Comparison of ENCODE assay signal across 10 cellular contexts in the genomic region with DNA sequence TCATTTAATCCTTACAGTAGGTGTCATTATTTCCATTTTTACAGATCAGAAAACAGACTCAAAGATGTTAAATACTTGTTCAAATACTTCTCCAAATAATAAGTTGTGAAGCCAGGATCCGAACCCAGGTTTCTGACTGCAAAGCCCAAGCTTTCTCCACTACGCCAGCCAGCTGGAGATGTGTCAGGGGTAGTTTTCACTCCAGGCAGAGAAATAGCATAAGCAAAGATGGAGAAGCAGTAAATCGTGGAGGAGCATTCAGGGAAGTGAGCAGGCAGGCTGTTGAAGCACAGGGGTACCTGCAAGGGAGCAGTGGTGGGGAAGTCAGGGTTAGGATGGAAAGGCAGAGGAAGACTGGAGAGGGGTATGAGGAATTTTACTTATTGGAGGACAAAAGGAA. TPM values are rescaled to one million over a fixed set of nuclear protein-coding genes. Genes with fewer than 3 reads are reported as not detected.
DNase-seq lines count a peak whose midpoint lies in the region; ATAC-seq and TF ChIP-seq lines count a peak whose summit lies in the region.
"Had no signal": no experiment of that assay in that cellular context is flagged by ENCODE, and none has a peak within 500 bp of the region (broad histone marks: within the 10 kb centered on the region; RNA-seq: fewer than 3 reads in every experiment).

No MANE protein-coding gene starts in this region.

- 56 to 58% methylated on average over 3 of the region's 3 CpGs for WGBS in esophagus squamous epithelium, 2 donors
- WGBS in trophoblast cell (ENCODE audit: extremely low coverage, insufficient coverage, insufficient read length): no CpG with 5 or more reads among the region's 3 CpGs

- no peaks in the 10 kb centered on the region for H3K9me3 ChIP-seq in CD4-positive, alpha-beta memory T cell (ENCODE audit: control insufficient read depth in 1 of 2, low read length in 2 of 2)
- H3K9me3 ChIP-seq in OCI-LY3 (ENCODE audit: insufficient read depth, low read length) (no peaks in the 10 kb centered on the region), esophagus squamous epithelium (no peaks in the 10 kb centered on the region), trophoblast cell (ENCODE audit: insufficient read depth, low read depth, low read length) (no peaks in the 10 kb centered on the region)

- ATAC-seq in GM18520 (IDR thresholded peaks at IDR 0.05; ENCODE audit: unreplicated experiment) (no peak), GM18873 (IDR thresholded peaks at IDR 0.05; ENCODE audit: low FRiP score, unreplicated experiment) (no peak)

- H3K36me3 ChIP-seq in CD4-positive, alpha-beta memory T cell (ENCODE audit: insufficient read depth, low read length): peaks cover 35% of the 10 kb centered on the region
- H3K36me3 ChIP-seq in OCI-LY3 (replicated peaks; ENCODE audit: low read depth, low read length) (peaks cover 23% of the 10 kb centered on the region), esophagus squamous epithelium (peaks cover 13 to 35% (median 15%) of the 10 kb centered on the region in 3 donors), trophoblast cell (ENCODE audit: control insufficient read depth in 1 of 2, insufficient read depth in 2 of 2, low read length in 2 of 2) (peaks cover 10 to 15% of the 10 kb centered on the region in 2 experiments)

- H3K4me3 Mint-ChIP-seq in CD4-positive, alpha-beta memory T cell: no peak overlapping the region
- H3K4me3 Mint-ChIP-seq: stimulated activated effector memory CD8-positive, alpha-beta T cell treated with anti-CD3 and anti-CD28 coated beads, Interleukin-12 subunit alpha, Interleukin-12 subunit beta, amount 100 ng/mL, for 72 hours had no signal

- H4K91ac ChIP-seq in trophoblast cell (ENCODE audit: low read depth, low read length): no peak overlapping the region

- H3K79me2 ChIP-seq in OCI-LY3 (ENCODE audit: low read length) (peaks cover 68% of the 10 kb centered on the region), trophoblast cell (ENCODE audit: control insufficient read depth, insufficient read depth, low read length, poor library complexity) (peaks cover 25% of the 10 kb centered on the region)

- peak overlapping the region; percentile 8 for H3K18ac ChIP-seq in trophoblast cell (ENCODE audit: low read length)

- no peak overlapping the region for H4K12ac ChIP-seq in trophoblast cell (ENCODE audit: low read depth, low read length)

- no peak for TF ChIP-seq POLR2A in esophagus squamous epithelium (IDR thresholded peaks at IDR 0.05)

- H3K4me2 ChIP-seq in OCI-LY3 (ENCODE audit: low read length) (peak overlapping the region; percentile 96), trophoblast cell (ENCODE audit: low read length) (peak overlapping the region; percentile 78)

- H3K27ac Mint-ChIP-seq in CD4-positive, alpha-beta memory T cell: no peak overlapping the region
- H3K27ac Mint-ChIP-seq: stimulated activated effector memory CD8-positive, alpha-beta T cell treated with anti-CD3 and anti-CD28 coated beads, Interleukin-12 subunit alpha, Interleukin-12 subunit beta, amount 100 ng/mL, for 72 hours had no signal

- intact Hi-C loops in CD4-positive, alpha-beta memory T cell (cut with micrococcal nuclease): loop anchor here (2.0 kb wide), 1 partner anchor 32 kb away; no protein-coding TSS in a partner anchor
- intact Hi-C loops in esophagus squamous epithelium (cut with DNase I): no loop called here

- no peak overlapping the region for H2BK5ac ChIP-seq in trophoblast cell (ENCODE audit: low read depth, low read length, poor library complexity)

- peaks cover 38% of the 10 kb centered on the region for H4K20me1 ChIP-seq in OCI-LY3 (ENCODE audit: insufficient read depth, low read length)

- H3K27me3 Mint-ChIP-seq in CD4-positive, alpha-beta memory T cell: no peaks in the 10 kb centered on the region

- H3K27ac ChIP-seq in CD4-positive, alpha-beta memory T cell (ENCODE audit: low read depth, low read length): peak overlapping the region; percentile 43
- H3K27ac ChIP-seq in OCI-LY3 (ENCODE audit: low read length) (no peak overlapping the region), esophagus squamous epithelium (peak overlapping the region; percentile 70 to 100 (median 96)), trophoblast cell (ENCODE audit: low read depth, low read length) (peak overlapping the region; percentile 38)

- H2AFZ ChIP-seq in OCI-LY3 (ENCODE audit: low read depth, low read length) (no peak overlapping the region), trophoblast cell (ENCODE audit: insufficient read depth, low read length, poor library complexity) (no peak overlapping the region)

- POLR2A ChIA-PET in CD4-positive, alpha-beta memory T cell (lab: Charles Lee; ENCODE audit: partially characterized antibody): interaction anchor here (0.9 to 6.5 kb wide), 14 partner anchors 12 to 125 kb away, joined by 3 to 174 read pairs (median 6); a partner anchor contains a TSS

- H3K4me1 Mint-ChIP-seq in CD4-positive, alpha-beta memory T cell: peaks cover 7 to 27% (median 21%) of the 10 kb centered on the region in 4 donors

- no peaks in the 10 kb centered on the region for H3K27me3 ChIP-seq in CD4-positive, alpha-beta memory T cell (ENCODE audit: insufficient read depth, low read length)
- no peaks in the 10 kb centered on the region for H3K27me3 ChIP-seq in OCI-LY3 (ENCODE audit: low read depth, low read length)
- no peaks in the 10 kb centered on the region for H3K27me3 ChIP-seq in esophagus squamous epithelium
- no peaks in the 10 kb centered on the region for H3K27me3 ChIP-seq in trophoblast cell (ENCODE audit: insufficient read depth, low read length)

- H2BK12ac ChIP-seq in trophoblast cell (ENCODE audit: low read length): peak overlapping the region; percentile 1

- DNase-seq in CD4-positive, alpha-beta memory T cell: no peak
- no peak for DNase-seq in esophagus squamous epithelium (lab: John Stamatoyannopoulos, UW)
- DNase-seq in trophoblast cell: no peak
- DNase-seq in NCI-H1930 (lab: John Stamatoyannopoulos, UW): no peak
- no peak for DNase-seq in SKM-1 treated with dmso at 0.1 percent for 144 hours (lab: John Stamatoyannopoulos, UW; ENCODE audit: unreplicated experiment)
- DNase-seq: NCI-H1436 treated with DMSO at 0.1 percent for 48 hours had no signal

- H3K14ac ChIP-seq in trophoblast cell (ENCODE audit: low read length): peak overlapping the region; percentile 5

- CTCF ChIA-PET in CD4-positive, alpha-beta memory T cell (lab: Charles Lee; ENCODE audit: partially characterized antibody): interaction anchor here (1.2 to 14.6 kb wide), 14 partner anchors 18 to 153 kb away, joined by 3 to 249 read pairs (median 13); a partner anchor contains a TSS

- H3K4me1 ChIP-seq in CD4-positive, alpha-beta memory T cell (ENCODE audit: insufficient read depth, low read length): peaks cover 68% of the 10 kb centered on the region
- H3K4me1 ChIP-seq in OCI-LY3 (ENCODE audit: low read length) (peaks cover 48% of the 10 kb centered on the region), esophagus squamous epithelium (peaks cover 20 to 79% (median 42%) of the 10 kb centered on the region in 3 donors), trophoblast cell (ENCODE audit: control insufficient read depth in 1 of 2, insufficient read depth in 2 of 2, low read length in 2 of 2) (peaks cover 36 to 44% of the 10 kb centered on the region in 2 experiments)

- H2AK5ac ChIP-seq in trophoblast cell (ENCODE audit: low read length): no peak overlapping the region

- H2BK120ac ChIP-seq in trophoblast cell (ENCODE audit: insufficient read depth, low read length, poor library complexity): no peak overlapping the region

- H3K9ac ChIP-seq in OCI-LY3 (ENCODE audit: low read length): no peak overlapping the region
- H3K9ac ChIP-seq in trophoblast cell (ENCODE audit: low read length): peak overlapping the region; percentile 16

- no peak overlapping the region for H4K8ac ChIP-seq in trophoblast cell (ENCODE audit: low read depth, low read length)

- no peak overlapping the region for H3K23ac ChIP-seq in trophoblast cell (ENCODE audit: low read length)

- H3K9me3 Mint-ChIP-seq in CD4-positive, alpha-beta memory T cell: no peaks in the 10 kb centered on the region
- H3K9me3 Mint-ChIP-seq: stimulated activated effector memory CD8-positive, alpha-beta T cell treated with anti-CD3 and anti-CD28 coated beads, Interleukin-12 subunit alpha, Interleukin-12 subunit beta, amount 100 ng/mL, for 72 hours had no signal

- peak overlapping the region; percentile 34 to 60 for H3K4me3 ChIP-seq in CD4-positive, alpha-beta memory T cell (ENCODE audit: low read length in 2 of 2)
- H3K4me3 ChIP-seq in OCI-LY3 (ENCODE audit: low read length) (no peak overlapping the region), esophagus squamous epithelium (peak overlapping the region in 3 of 4 donors; percentile 69 to 91 (median 83)), trophoblast cell (ENCODE audit: low read depth, low read length) (no peak overlapping the region)

- H3K79me1 ChIP-seq in trophoblast cell (ENCODE audit: low read length): peaks cover 30% of the 10 kb centered on the region

- H3K4ac ChIP-seq in trophoblast cell (ENCODE audit: low read depth, low read length): peak overlapping the region; percentile 2

- TF ChIP-seq CTCF in OCI-LY3 (IDR thresholded peaks at IDR 0.05; ENCODE audit: low read depth, low read length) (no peak), esophagus squamous epithelium (IDR thresholded peaks at IDR 0.05) (no peak)

- H3K36me3 Mint-ChIP-seq in CD4-positive, alpha-beta memory T cell: peaks cover 20 to 36% of the 10 kb centered on the region in 2 donors

RNA-seq across cellular contexts. Expression of a gene that starts 2.9 kb away (rescaled TPM):
- total RNA-seq in CD4-positive, alpha-beta memory T cell: 100 to 1,000 TPM; 294 to 316 TPM
- polyA plus RNA-seq in CD4-positive, alpha-beta memory T cell: 100 to 1,000 TPM in 1 of 2 donors, 10 to 100 TPM in 1; 13.7 to 137 TPM
- total RNA-seq in esophagus squamous epithelium: 100 to 1,000 TPM in 2 of 4 donors, 10 to 100 TPM in 2; 94.7 to 233 (median 112) TPM
- 53.1 and 56.1 TPM in 2 replicates for polyA plus RNA-seq in trophoblast cell (2013)

RNA-seq across cellular contexts. Expression of a gene that starts 3.4 kb away (rescaled TPM):
- total RNA-seq in CD4-positive, alpha-beta memory T cell: 10 to 100 TPM; 24.8 to 25.6 TPM
- polyA plus RNA-seq in CD4-positive, alpha-beta memory T cell: 10 to 100 TPM; 45.0 to 59.7 TPM
- total RNA-seq in esophagus squamous epithelium: 10 to 100 TPM; 10.5 to 24.2 (median 19.2) TPM
- polyA plus RNA-seq in trophoblast cell (2013): 32.3 and 32.4 TPM in 2 replicates

RNA-seq across cellular contexts. Expression of a gene that starts 19.9 kb away (rescaled TPM):
- 10 to 100 TPM; 61.1 to 66.3 TPM for total RNA-seq in CD4-positive, alpha-beta memory T cell
- polyA plus RNA-seq in CD4-positive, alpha-beta memory T cell: 10 to 100 TPM; 16.3 to 27.1 TPM
- 10 to 100 TPM; 14.1 to 61.8 (median 42.0) TPM for total RNA-seq in esophagus squamous epithelium
- 36.1 and 36.7 TPM in 2 replicates for polyA plus RNA-seq in trophoblast cell (2013)

RNA-seq across cellular contexts. Expression of a gene that starts 20.0 kb away (rescaled TPM):
- total RNA-seq in CD4-positive, alpha-beta memory T cell: 10 to 100 TPM; 31.8 to 33.8 TPM
- 1 to 10 TPM; 6.1 to 9.9 TPM for polyA plus RNA-seq in CD4-positive, alpha-beta memory T cell
- total RNA-seq in esophagus squamous epithelium: 10 to 100 TPM in 3 of 4 donors, 1 to 10 TPM in 1; 8.0 to 17.5 (median 11.6) TPM
- polyA plus RNA-seq in trophoblast cell (2013): 14.4 TPM in 2 replicates

RNA-seq across cellular contexts. Expression of a gene that starts 25.0 kb away (rescaled TPM):
- not detected for total RNA-seq in CD4-positive, alpha-beta memory T cell
- polyA plus RNA-seq in CD4-positive, alpha-beta memory T cell: 1 to 10 TPM in 1 of 2 donors, not detected in 1; 1.2 TPM
- total RNA-seq in esophagus squamous epithelium: not detected
- not detected in 2 replicates for polyA plus RNA-seq in trophoblast cell (2013)

Comparison
In these comparisons a context has a peak if more than half of its experiments do, and no peak if none do; other contexts are left out.
1. H3K4me3 ChIP-seq: peak in CD4-positive, alpha-beta memory T cell (2 of 2) and esophagus squamous epithelium (3 of 4); none in OCI-LY3 (single experiment) and trophoblast cell (single experiment).